Comparison of ENCODE assay signal across 20 cellular contexts in genomic region chr2:197126630-197127029, GRCh38.
DNase-seq lines count a peak whose midpoint lies in the region; ATAC-seq and TF ChIP-seq lines count a peak whose summit lies in the region.
"Had no signal": no experiment of that assay in that cellular context is flagged by ENCODE, and none has a peak within 500 bp of the region (broad histone marks: within the 10 kb centered on the region; RNA-seq: fewer than 3 reads in every experiment).

No MANE protein-coding gene starts in this region.

- intact Hi-C loops in CD4-positive, alpha-beta memory T cell (cut with micrococcal nuclease): no loop called here

- peaks cover 20% of the 10 kb centered on the region for H3K36me3 Mint-ChIP-seq in activated naive CD8-positive, alpha-beta T cell
- H3K36me3 Mint-ChIP-seq in activated naive CD8-positive, alpha-beta T cell treated with anti-CD3 and anti-CD28 coated beads, Interleukin-2, amount 50 U/mL, for 24 hours (ENCODE audit: low read depth): peaks cover 54% of the 10 kb centered on the region
- peaks cover 53 to 62% of the 10 kb centered on the region in 2 donors for H3K36me3 Mint-ChIP-seq in CD4-positive, alpha-beta memory T cell
- peaks cover 50% of the 10 kb centered on the region for H3K36me3 Mint-ChIP-seq in T-cell
- H3K36me3 Mint-ChIP-seq in naive thymus-derived CD8-positive, alpha-beta T cell: peaks cover 0 to 61% (median 21%) of the 10 kb centered on the region in 3 donors

- no peaks in the 10 kb centered on the region for H3K27me3 Mint-ChIP-seq in activated naive CD8-positive, alpha-beta T cell
- no peaks in the 10 kb centered on the region for H3K27me3 Mint-ChIP-seq in activated naive CD8-positive, alpha-beta T cell treated with anti-CD3 and anti-CD28 coated beads, Interleukin-2, amount 50 U/mL, for 24 hours
- no peaks in the 10 kb centered on the region for H3K27me3 Mint-ChIP-seq in CD4-positive, alpha-beta memory T cell
- no peaks in the 10 kb centered on the region for H3K27me3 Mint-ChIP-seq in T-cell
- no peaks in the 10 kb centered on the region for H3K27me3 Mint-ChIP-seq in naive thymus-derived CD8-positive, alpha-beta T cell

- no peaks in the 10 kb centered on the region for H3K9me3 Mint-ChIP-seq in activated naive CD8-positive, alpha-beta T cell (ENCODE audit: low read depth)
- peaks cover 3% of the 10 kb centered on the region for H3K9me3 Mint-ChIP-seq in activated naive CD8-positive, alpha-beta T cell treated with anti-CD3 and anti-CD28 coated beads, Interleukin-2, amount 50 U/mL, for 24 hours
- peaks cover 0 to 3% (median 0%) of the 10 kb centered on the region in 8 donors for H3K9me3 Mint-ChIP-seq in CD4-positive, alpha-beta memory T cell
- H3K9me3 Mint-ChIP-seq in T-cell: peaks cover 0 to 9% (median 2%) of the 10 kb centered on the region in 3 donors
- no peaks in the 10 kb centered on the region for H3K9me3 Mint-ChIP-seq in naive thymus-derived CD8-positive, alpha-beta T cell

- CTCF ChIA-PET in CD4-positive, alpha-beta memory T cell (lab: Charles Lee; ENCODE audit: partially characterized antibody): interaction anchor here (1.2 to 5.8 kb wide), 11 partner anchors 9 to 249 kb away, joined by 3 to 52 read pairs (median 5); no protein-coding TSS in a partner anchor
- CTCF ChIA-PET in T-cell (lab: Charles Lee): interaction anchor here (0.6 to 2.6 kb wide), 8 partner anchors 8 to 127 kb away, joined by 3 to 16 read pairs (median 4); no protein-coding TSS in a partner anchor
- CTCF ChIA-PET in HEK293T (lab: Yijun Ruan, JAX): interaction anchor here (1.7 kb wide), 1 partner anchor 42 kb away, joined by 3 read pairs; no protein-coding TSS in a partner anchor

- H3K4me3 Mint-ChIP-seq in activated naive CD8-positive, alpha-beta T cell: no peak overlapping the region
- no peak overlapping the region for H3K4me3 Mint-ChIP-seq in activated naive CD8-positive, alpha-beta T cell treated with anti-CD3 and anti-CD28 coated beads, Interleukin-2, amount 50 U/mL, for 24 hours
- H3K4me3 Mint-ChIP-seq in CD4-positive, alpha-beta memory T cell: no peak overlapping the region
- H3K4me3 Mint-ChIP-seq in T-cell: no peak overlapping the region
- H3K4me3 Mint-ChIP-seq in naive thymus-derived CD8-positive, alpha-beta T cell: no peak overlapping the region

- H4K20me1 ChIP-seq in osteoblast (ENCODE audit: insufficient read depth, low read length): no peaks in the 10 kb centered on the region

- DNase-seq in activated naive CD8-positive, alpha-beta T cell treated with anti-CD3 and anti-CD28 coated beads, Interleukin-2, amount 50 U/mL, for 24 hours: no peak
- DNase-seq in CD4-positive, alpha-beta memory T cell: no peak
- DNase-seq in T-cell (no peak), osteoblast (ENCODE audit: insufficient read length, low spot score, missing footprints) (no peak), HEK293T (ENCODE audit: extremely low spot score) (no peak), OCI-M2 (lab: John Stamatoyannopoulos, UW; ENCODE audit: unreplicated experiment) (no peak)
- DNase-seq in naive thymus-derived CD8-positive, alpha-beta T cell: no peak
- DNase-seq: DMS153, KBM-7, MG63, NCI-H2029, NCI-H446, NCI-H524 treated with DMSO at 0.1 percent for 48 hours, NCI-H774, PC-9, Right ventricle myocardium superior, RPMI8226 had no signal

- peaks cover 70% of the 10 kb centered on the region for H3K4me1 Mint-ChIP-seq in activated naive CD8-positive, alpha-beta T cell (ENCODE audit: low read depth)
- peaks cover 60% of the 10 kb centered on the region for H3K4me1 Mint-ChIP-seq in activated naive CD8-positive, alpha-beta T cell treated with anti-CD3 and anti-CD28 coated beads, Interleukin-2, amount 50 U/mL, for 24 hours
- H3K4me1 Mint-ChIP-seq in CD4-positive, alpha-beta memory T cell: peaks cover 39 to 77% (median 57%) of the 10 kb centered on the region in 4 donors
- peaks cover 65 to 76% (median 75%) of the 10 kb centered on the region in 3 donors for H3K4me1 Mint-ChIP-seq in T-cell
- peaks cover 28 to 79% (median 58%) of the 10 kb centered on the region in 4 donors for H3K4me1 Mint-ChIP-seq in naive thymus-derived CD8-positive, alpha-beta T cell

- POLR2A ChIA-PET in CD4-positive, alpha-beta memory T cell (lab: Charles Lee; ENCODE audit: partially characterized antibody): interaction anchor here (0.6 to 1.6 kb wide), 6 partner anchors 10 to 245 kb away, joined by 3 to 7 read pairs (median 5); no protein-coding TSS in a partner anchor
- POLR2A ChIA-PET in T-cell (lab: Charles Lee): interaction anchor here (0.7 to 1.3 kb wide), 5 partner anchors 9 to 75 kb away, joined by 3 to 6 read pairs (median 3); no protein-coding TSS in a partner anchor
- POLR2A ChIA-PET in naive thymus-derived CD8-positive, alpha-beta T cell (lab: Charles Lee): interaction anchor here (1.5 to 2.1 kb wide), 3 partner anchors 9 to 26 kb away, joined by 3 to 5 read pairs (median 5); no protein-coding TSS in a partner anchor
- POLR2A ChIA-PET in HEK293T (lab: Yijun Ruan, JAX): no interaction called here

- no peaks in the 10 kb centered on the region for H3K27me3 ChIP-seq in CD4-positive, alpha-beta memory T cell (ENCODE audit: insufficient read depth, low read length)
- no peaks in the 10 kb centered on the region for H3K27me3 ChIP-seq in osteoblast (ENCODE audit: insufficient read depth, low read length)
- H3K27me3 ChIP-seq: BLaER1 treated with 17β-estradiol and CSF1 and Interleukin-3, amounts not matched to agents 10 nM and 100 nM; MG63; SJSA1 had no signal

- no peak overlapping the region for H3K27ac ChIP-seq in CD4-positive, alpha-beta memory T cell (ENCODE audit: low read depth, low read length)
- H3K27ac ChIP-seq in osteoblast (ENCODE audit: low read depth, low read length): no peak overlapping the region
- H3K27ac ChIP-seq: BLaER1 treated with 17β-estradiol and CSF1 and Interleukin-3, amounts not matched to agents 10 nM and 100 nM; PC-9 had no signal

- peak overlapping the region; percentile 77 for H3K27ac Mint-ChIP-seq in activated naive CD8-positive, alpha-beta T cell
- H3K27ac Mint-ChIP-seq in activated naive CD8-positive, alpha-beta T cell treated with anti-CD3 and anti-CD28 coated beads, Interleukin-2, amount 50 U/mL, for 24 hours: no peak overlapping the region
- H3K27ac Mint-ChIP-seq in CD4-positive, alpha-beta memory T cell: peak overlapping the region in 4 of 7 donors; percentile 40 to 63 (median 54)
- H3K27ac Mint-ChIP-seq in T-cell: peak overlapping the region; percentile 49 to 68
- H3K27ac Mint-ChIP-seq in naive thymus-derived CD8-positive, alpha-beta T cell: peak overlapping the region in 8 of 10 donors; percentile 12 to 80 (median 67)

- H2AFZ ChIP-seq in osteoblast (ENCODE audit: low read length): no peak overlapping the region
- H2AFZ ChIP-seq: PC-9 had no signal

- ATAC-seq in activated naive CD8-positive, alpha-beta T cell treated with anti-CD3 and anti-CD28 coated beads, Interleukin-2, amount 50 U/mL, for 24 hours: no peak
- ATAC-seq in T-cell (replicated peaks in 1 of 4): no peak
- ATAC-seq in naive thymus-derived CD8-positive, alpha-beta T cell: no peak

- no peaks in the 10 kb centered on the region for H3K9me3 ChIP-seq in CD4-positive, alpha-beta memory T cell (ENCODE audit: control insufficient read depth in 1 of 2, low read length in 2 of 2)
- no peaks in the 10 kb centered on the region for H3K9me3 ChIP-seq in osteoblast (ENCODE audit: low read depth, low read length)
- H3K9me3 ChIP-seq: MG63, SJSA1 had no signal

- peaks cover 57% of the 10 kb centered on the region for H3K4me1 ChIP-seq in CD4-positive, alpha-beta memory T cell (ENCODE audit: insufficient read depth, low read length)
- H3K4me1 ChIP-seq in osteoblast (ENCODE audit: insufficient read depth, low read length): peaks cover 6% of the 10 kb centered on the region

- no peak for TF ChIP-seq CTCF in osteoblast (IDR thresholded peaks at IDR 0.05; ENCODE audit: extremely low read depth, low read depth, low read length)

- H3K4me2 ChIP-seq in osteoblast (ENCODE audit: insufficient read depth, low read length): no peak overlapping the region
- H3K4me2 ChIP-seq: BLaER1 treated with 17β-estradiol and CSF1 and Interleukin-3, amounts not matched to agents 10 nM and 100 nM; PC-9 had no signal

- H3K4me3 ChIP-seq in CD4-positive, alpha-beta memory T cell (ENCODE audit: low read length in 2 of 2): no peak overlapping the region
- H3K4me3 ChIP-seq in osteoblast (ENCODE audit: insufficient read depth, low read length): no peak overlapping the region
- H3K4me3 ChIP-seq: BLaER1 treated with 17β-estradiol and CSF1 and Interleukin-3, amounts not matched to agents 10 nM and 100 nM; MG63; PC-9; SJSA1 had no signal

- no peaks in the 10 kb centered on the region for H3K79me2 ChIP-seq in osteoblast (ENCODE audit: insufficient read depth, low read length)

- peaks cover 32% of the 10 kb centered on the region for H3K36me3 ChIP-seq in CD4-positive, alpha-beta memory T cell (ENCODE audit: insufficient read depth, low read length)
- no peaks in the 10 kb centered on the region for H3K36me3 ChIP-seq in osteoblast (ENCODE audit: insufficient read depth, low read length)
- H3K36me3 ChIP-seq: MG63, SJSA1 had no signal

TF ChIP-seq in HEK293T, 16 proteins besides CTCF, POLR2A, EP300 and RAD21:
- no peak for TF ChIP-seq HDGF (IDR thresholded peaks at IDR 0.05; ENCODE audit: borderline replicate concordance)
- TF ChIP-seq CTBP1 (IDR thresholded peaks at IDR 0.05; ENCODE audit: borderline replicate concordance): no peak
- TF ChIP-seq LEF1 (IDR thresholded peaks at IDR 0.05; ENCODE audit: borderline replicate concordance): no peak
- no peak for TF ChIP-seq SUZ12 (IDR thresholded peaks at IDR 0.05)
- no peak for TF ChIP-seq BHLHE40 (IDR thresholded peaks at IDR 0.05; ENCODE audit: borderline replicate concordance)
- no peak for TF ChIP-seq FOXM1 (IDR thresholded peaks at IDR 0.05; ENCODE audit: borderline replicate concordance)
- TF ChIP-seq FOXA1 (IDR thresholded peaks at IDR 0.05): no peak
- no peak for TF ChIP-seq SP1 (IDR thresholded peaks at IDR 0.05)
TF ChIP-seq in HEK293T: peak in this region for 0.
